12 cellular contexts compared by ENCODE assay signal in the genomic region with DNA sequence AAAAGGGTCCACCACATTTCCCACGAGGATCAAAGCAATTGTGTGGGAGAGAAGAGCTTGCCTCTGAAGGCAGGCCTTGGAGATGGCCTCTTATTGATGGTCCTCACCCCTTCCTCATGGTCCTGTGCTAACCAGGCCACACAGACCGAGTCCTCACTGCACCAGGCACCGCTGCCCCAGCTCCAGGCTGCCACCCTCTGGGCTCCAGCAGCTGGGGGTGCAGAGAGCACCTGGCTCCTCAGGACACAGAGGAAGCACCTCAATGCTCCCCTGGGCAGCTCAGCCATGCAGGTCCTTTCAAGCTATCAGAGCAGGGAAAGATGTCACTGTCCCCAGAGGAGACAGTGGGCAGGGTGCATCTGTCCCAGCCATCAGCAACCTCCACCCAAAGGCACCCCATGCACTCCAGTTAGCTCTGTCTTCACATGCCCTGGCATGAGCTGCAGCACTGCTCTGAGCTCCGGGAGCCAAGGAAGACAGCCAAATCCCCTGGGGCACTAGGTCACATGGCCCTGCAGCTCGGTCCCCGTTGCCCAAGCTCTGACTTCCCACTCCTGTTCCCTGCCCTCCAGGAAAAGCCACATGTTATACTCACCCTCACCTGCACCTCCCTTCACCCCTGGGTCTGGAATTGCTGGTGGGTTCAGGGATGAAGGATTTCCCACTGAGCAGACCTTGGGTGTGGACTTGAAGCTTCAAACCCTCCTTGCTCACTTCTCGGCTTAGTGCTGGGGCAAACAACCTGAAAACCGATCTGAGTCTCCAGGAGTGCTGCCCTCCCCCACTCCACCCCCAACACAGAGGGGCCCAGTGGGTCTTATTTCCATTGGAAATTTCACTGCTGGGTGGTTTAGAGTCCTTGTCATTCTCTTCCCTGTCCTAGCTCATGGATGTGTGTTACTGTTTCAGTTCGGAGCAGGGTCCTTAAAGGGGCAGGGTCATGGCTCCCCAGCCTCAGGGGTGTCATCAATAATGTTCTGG. TPM values are rescaled to one million over a fixed set of nuclear protein-coding genes. Genes with fewer than 3 reads are reported as not detected.
DNase-seq lines count a peak whose midpoint lies in the region; ATAC-seq and TF ChIP-seq lines count a peak whose summit lies in the region.
"Had no signal": no experiment of that assay in that cellular context is flagged by ENCODE, and none has a peak within 500 bp of the region (broad histone marks: within the 10 kb centered on the region; RNA-seq: fewer than 3 reads in every experiment).

No MANE protein-coding gene starts in this region.

- peaks cover 6% of the 10 kb centered on the region for H3K27me3 Mint-ChIP-seq in activated CD8-positive, alpha-beta T cell treated with anti-CD3 and anti-CD28 coated beads, Interleukin-2, amount 10 ng/mL, durations not matched to agents 7 days and 5 days (ENCODE audit: low read depth)
- H3K27me3 Mint-ChIP-seq in activated CD8-positive, alpha-beta T cell treated with anti-CD3 and anti-CD28 coated beads for 36 hours, result no peaks in the 10 kb centered on the region

- H3K27me3 ChIP-seq in right atrium auricular region (no peaks in the 10 kb centered on the region), thyroid gland (no peaks in the 10 kb centered on the region), A673 (replicated peaks; ENCODE audit: insufficient read depth, low read depth, low read length, poor library complexity) (no peaks in the 10 kb centered on the region)

- intact Hi-C loops in activated CD8-positive, alpha-beta T cell treated with anti-CD3 and anti-CD28 coated beads for 36 hours (cut with micrococcal nuclease), result no loop called here
- intact Hi-C loops in thyroid gland (cut with DNase I), result no loop called here
- intact Hi-C loops in A673 (cut with micrococcal nuclease; ENCODE audit: unreplicated experiment), result no loop called here

- H3K4me1 Mint-ChIP-seq in activated CD8-positive, alpha-beta T cell treated with anti-CD3 and anti-CD28 coated beads, Interleukin-2, amount 10 ng/mL, durations not matched to agents 7 days and 5 days (ENCODE audit: low read depth), result peaks cover 4% of the 10 kb centered on the region
- no peaks in the 10 kb centered on the region for H3K4me1 Mint-ChIP-seq in activated CD8-positive, alpha-beta T cell treated with anti-CD3 and anti-CD28 coated beads for 36 hours (ENCODE audit: low read depth)

- no peak for TF ChIP-seq CTCF in activated CD8-positive, alpha-beta T cell treated with anti-CD3 and anti-CD28 coated beads for 36 hours (IDR thresholded peaks at IDR 0.05)
- TF ChIP-seq CTCF in RWPE1 (conservative IDR thresholded peaks at IDR 0.05; ENCODE audit: low read depth) (no peak), right atrium auricular region (IDR thresholded peaks at IDR 0.05) (no peak), thyroid gland (IDR thresholded peaks at IDR 0.05) (no peak), A673 (conservative IDR thresholded peaks at IDR 0.05; ENCODE audit: low read depth, low read length) (no peak)

- no peak for ATAC-seq in activated CD8-positive, alpha-beta T cell treated with anti-CD3 and anti-CD28 coated beads, Interleukin-2, amount 10 ng/mL, durations not matched to agents 7 days and 5 days
- ATAC-seq in activated CD8-positive, alpha-beta T cell treated with anti-CD3 and anti-CD28 coated beads for 36 hours, result no peak
- no peak for ATAC-seq in GM21786 (IDR thresholded peaks at IDR 0.05; ENCODE audit: unreplicated experiment)
- ATAC-seq: K562 had no signal

- no peaks in the 10 kb centered on the region for H3K9me3 Mint-ChIP-seq in activated CD8-positive, alpha-beta T cell treated with anti-CD3 and anti-CD28 coated beads, Interleukin-2, amount 10 ng/mL, durations not matched to agents 7 days and 5 days (ENCODE audit: insufficient read depth)
- no peaks in the 10 kb centered on the region for H3K9me3 Mint-ChIP-seq in activated CD8-positive, alpha-beta T cell treated with anti-CD3 and anti-CD28 coated beads for 36 hours
- H3K9me3 Mint-ChIP-seq: activated naive CD8-positive, alpha-beta T cell treated with anti-CD3 and anti-CD28 coated beads, Interleukin-2, amount 10 ng/mL, durations not matched to agents 7 days and 5 days had no signal

- BruUV-seq in A673 (replicated peaks; lab: Mats Ljungman, UMichigan), result no TSS peak

- H3K4me1 ChIP-seq in right atrium auricular region (peaks cover 0 to 40% of the 10 kb centered on the region in 2 donors), thyroid gland (peaks cover 0 to 8% of the 10 kb centered on the region in 2 donors), A673 (ENCODE audit: insufficient read depth, low read length, poor library complexity, severe bottlenecking) (no peaks in the 10 kb centered on the region)

- WGBS in thyroid gland, 2 donors, result 49 to 55% methylated on average over 9 of the region's 9 CpGs

- no peak overlapping the region for H3K4me3 Mint-ChIP-seq in activated CD8-positive, alpha-beta T cell treated with anti-CD3 and anti-CD28 coated beads, Interleukin-2, amount 10 ng/mL, durations not matched to agents 7 days and 5 days
- H3K4me3 Mint-ChIP-seq in activated CD8-positive, alpha-beta T cell treated with anti-CD3 and anti-CD28 coated beads for 36 hours, result no peak overlapping the region
- H3K4me3 Mint-ChIP-seq: activated naive CD8-positive, alpha-beta T cell treated with anti-CD3 and anti-CD28 coated beads, Interleukin-2, amount 10 ng/mL, durations not matched to agents 7 days and 5 days had no signal

- CTCF ChIA-PET in activated CD8-positive, alpha-beta T cell treated with anti-CD3 and anti-CD28 coated beads, Interleukin-2, amount 10 ng/mL, durations not matched to agents 7 days and 5 days (lab: Charles Lee), result interaction anchor here (0.5 to 1.4 kb wide), 4 partner anchors 14 to 454 kb away, joined by 3 to 6 read pairs (median 3); no protein-coding TSS in a partner anchor
- CTCF ChIA-PET in activated CD8-positive, alpha-beta T cell treated with anti-CD3 and anti-CD28 coated beads for 36 hours (lab: Charles Lee), result interaction anchor here (1.0 to 1.1 kb wide), 2 partner anchors 32 to 172 kb away, joined by 3 to 4 read pairs; no protein-coding TSS in a partner anchor
- CTCF ChIA-PET in RWPE1 (lab: Yijun Ruan, JAX), result interaction anchor here (0.6 to 0.7 kb wide), 3 partner anchors 96 to 747 kb away, joined by 3 to 5 read pairs (median 3); no protein-coding TSS in a partner anchor
- CTCF ChIA-PET in A673 (lab: Charles Lee), result no interaction called here

- peak overlapping the region; percentile 66 for H3K27ac ChIP-seq in RWPE1
- H3K27ac ChIP-seq in right atrium auricular region, result no peak overlapping the region
- H3K27ac ChIP-seq in thyroid gland, result no peak overlapping the region
- H3K27ac ChIP-seq in A673 (ENCODE audit: low read depth, low read length, poor library complexity, severe bottlenecking), result no peak overlapping the region

- H3K9me3 ChIP-seq in right atrium auricular region, result no peaks in the 10 kb centered on the region
- H3K9me3 ChIP-seq in thyroid gland, result no peaks in the 10 kb centered on the region
- no peaks in the 10 kb centered on the region for H3K9me3 ChIP-seq in A673 (ENCODE audit: low read depth, low read length, poor library complexity, severe bottlenecking)

- no peaks in the 10 kb centered on the region for H3K36me3 Mint-ChIP-seq in activated CD8-positive, alpha-beta T cell treated with anti-CD3 and anti-CD28 coated beads, Interleukin-2, amount 10 ng/mL, durations not matched to agents 7 days and 5 days (ENCODE audit: low read depth)
- no peaks in the 10 kb centered on the region for H3K36me3 Mint-ChIP-seq in activated CD8-positive, alpha-beta T cell treated with anti-CD3 and anti-CD28 coated beads for 36 hours (ENCODE audit: low read depth)
- H3K36me3 Mint-ChIP-seq: activated naive CD8-positive, alpha-beta T cell treated with anti-CD3 and anti-CD28 coated beads, Interleukin-2, amount 10 ng/mL, durations not matched to agents 7 days and 5 days had no signal

- TF ChIP-seq POLR2A in thyroid gland (IDR thresholded peaks at IDR 0.05), result no peak

- H3K36me3 ChIP-seq in right atrium auricular region, result no peaks in the 10 kb centered on the region
- H3K36me3 ChIP-seq in thyroid gland, result no peaks in the 10 kb centered on the region
- H3K36me3 ChIP-seq in A673 (ENCODE audit: insufficient read depth, low read length, poor library complexity, severe bottlenecking), result no peaks in the 10 kb centered on the region

- POLR2A ChIA-PET in activated CD8-positive, alpha-beta T cell treated with anti-CD3 and anti-CD28 coated beads, Interleukin-2, amount 10 ng/mL, durations not matched to agents 7 days and 5 days (lab: Charles Lee), result no interaction called here
- POLR2A ChIA-PET in activated CD8-positive, alpha-beta T cell treated with anti-CD3 and anti-CD28 coated beads for 36 hours (lab: Charles Lee), result no interaction called here
- POLR2A ChIA-PET in RWPE1 (lab: Yijun Ruan, JAX; ENCODE audit: low non-redundant PET), result no interaction called here
- POLR2A ChIA-PET in A673 (lab: Charles Lee; ENCODE audit: low non-redundant PET), result no interaction called here

- H3K4me3 ChIP-seq in right atrium auricular region (no peak overlapping the region), thyroid gland (replicated peaks in 1 of 3) (no peak overlapping the region), A673 (ENCODE audit: low read depth, low read length, poor library complexity, severe bottlenecking) (no peak overlapping the region)
- H3K4me3 ChIP-seq: K562 had no signal

- peak; percentile 15 for DNase-seq in activated CD8-positive, alpha-beta T cell treated with anti-CD3 and anti-CD28 coated beads, Interleukin-2, amount 10 ng/mL, durations not matched to agents 7 days and 5 days
- no peak for DNase-seq in activated CD8-positive, alpha-beta T cell treated with anti-CD3 and anti-CD28 coated beads for 36 hours
- DNase-seq in RWPE1 (ENCODE audit: low spot score) (no peak), right atrium auricular region (ENCODE audit: low spot score) (peak; percentile 51), thyroid gland (peak; percentile 56 to 63), A673 (ENCODE audit: low spot score) (no peak), amniotic stem cell (lab: John Stamatoyannopoulos, UW) (no peak)
- DNase-seq: activated naive CD8-positive, alpha-beta T cell treated with anti-CD3 and anti-CD28 coated beads, Interleukin-2, amount 10 ng/mL, durations not matched to agents 7 days and 5 days; effector memory CD4-positive, alpha-beta T cell; OCI-M1 had no signal

- H3K27ac Mint-ChIP-seq in activated CD8-positive, alpha-beta T cell treated with anti-CD3 and anti-CD28 coated beads, Interleukin-2, amount 10 ng/mL, durations not matched to agents 7 days and 5 days, result no peak overlapping the region
- H3K27ac Mint-ChIP-seq in activated CD8-positive, alpha-beta T cell treated with anti-CD3 and anti-CD28 coated beads for 36 hours, result no peak overlapping the region
- H3K27ac Mint-ChIP-seq: activated naive CD8-positive, alpha-beta T cell treated with anti-CD3 and anti-CD28 coated beads, Interleukin-2, amount 10 ng/mL, durations not matched to agents 7 days and 5 days had no signal

RNA-seq across cellular contexts. Expression of gene ALS2CL, which starts 32.6 kb away (rescaled TPM):
- 1 to 10 TPM; 1.3 to 1.4 TPM for total RNA-seq in activated CD8-positive, alpha-beta T cell treated with anti-CD3 and anti-CD28 coated beads, Interleukin-2, amount 10 ng/mL, durations not matched to agents 7 days and 5 days
- total RNA-seq in activated CD8-positive, alpha-beta T cell treated with anti-CD3 and anti-CD28 coated beads for 36 hours, result 1 to 10 TPM; 1.7 to 2.0 TPM
- 10 to 100 TPM in 1 of 2 donors, 1 to 10 TPM in 1; 8.3 to 12.5 TPM for total RNA-seq in right atrium auricular region
- total RNA-seq in thyroid gland, result 10 to 100 TPM; 55.8 to 68.5 (median 63.7) TPM
- total RNA-seq in A673 (2021), result 0.20 and 0.24 TPM in 2 replicates

RNA-seq across cellular contexts. Expression of gene TMIE, which starts 40.4 kb away (rescaled TPM):
- total RNA-seq in activated CD8-positive, alpha-beta T cell treated with anti-CD3 and anti-CD28 coated beads, Interleukin-2, amount 10 ng/mL, durations not matched to agents 7 days and 5 days, result under 1 TPM in 1 of 2 experiments, not detected in 1; 0.34 TPM
- under 1 TPM; 0.81 to 0.90 TPM for total RNA-seq in activated CD8-positive, alpha-beta T cell treated with anti-CD3 and anti-CD28 coated beads for 36 hours
- total RNA-seq in right atrium auricular region (not detected), thyroid gland (1 to 10 TPM in 2 of 4 donors, under 1 TPM in 1, not detected in 1; 0.83 to 1.3 (median 1.1) TPM), A673 (2021) (0.17 TPM in 1 of 2 replicates, not detected in the other)
- total RNA-seq: K562 had no signal

RNA-seq across cellular contexts. Expression of gene FAM240A, which starts 48.5 kb away (rescaled TPM):
- not detected for total RNA-seq in activated CD8-positive, alpha-beta T cell treated with anti-CD3 and anti-CD28 coated beads, Interleukin-2, amount 10 ng/mL, durations not matched to agents 7 days and 5 days
- not detected for total RNA-seq in activated CD8-positive, alpha-beta T cell treated with anti-CD3 and anti-CD28 coated beads for 36 hours
- total RNA-seq in right atrium auricular region (not detected), thyroid gland (1 to 10 TPM in 1 of 4 donors, under 1 TPM in 1, not detected in 2; 0.22 to 1.1 TPM), A673 (2021) (not detected in 2 replicates)
- total RNA-seq: activated naive CD8-positive, alpha-beta T cell treated with anti-CD3 and anti-CD28 coated beads, Interleukin-2, amount 10 ng/mL, durations not matched to agents 7 days and 5 days; K562 had no signal

RNA-seq across cellular contexts. Expression of gene PRSS50, which starts 56.8 kb away (rescaled TPM):
- not detected for total RNA-seq in activated CD8-positive, alpha-beta T cell treated with anti-CD3 and anti-CD28 coated beads, Interleukin-2, amount 10 ng/mL, durations not matched to agents 7 days and 5 days
- not detected for total RNA-seq in activated CD8-positive, alpha-beta T cell treated with anti-CD3 and anti-CD28 coated beads for 36 hours
- total RNA-seq in right atrium auricular region (under 1 TPM in 1 of 2 donors, not detected in 1; 0.12 TPM), thyroid gland (1 to 10 TPM; 1.7 to 6.0 (median 3.6) TPM), A673 (2021) (not detected in 2 replicates)
- total RNA-seq: activated naive CD8-positive, alpha-beta T cell treated with anti-CD3 and anti-CD28 coated beads, Interleukin-2, amount 10 ng/mL, durations not matched to agents 7 days and 5 days; K562 had no signal

Comparison
In these comparisons a context has a peak if more than half of its experiments do, and no peak if none do; other contexts are left out.
1. DNase-seq: peak in activated CD8-positive, alpha-beta T cell treated with anti-CD3 and anti-CD28 coated beads, Interleukin-2, amount 10 ng/mL, durations not matched to agents 7 days and 5 days (single experiment), right atrium auricular region (single experiment) and thyroid gland (2 of 2); none in activated CD8-positive, alpha-beta T cell treated with anti-CD3 and anti-CD28 coated beads for 36 hours (single experiment), RWPE1 (single experiment), A673 (single experiment) and amniotic stem cell (single experiment).
2. RNA of gene ALS2CL, which starts 32.6 kb away (total RNA-seq): 55.8 to 68.5 TPM in thyroid gland; 8.3 to 12.5 TPM in right atrium auricular region, 1.7 to 2.0 TPM in activated CD8-positive, alpha-beta T cell treated with anti-CD3 and anti-CD28 coated beads for 36 hours, 1.3 to 1.4 TPM in activated CD8-positive, alpha-beta T cell treated with anti-CD3 and anti-CD28 coated beads, Interleukin-2, amount 10 ng/mL, durations not matched to agents 7 days and 5 days and 0.20 to 0.24 TPM in A673; every median in the first group is over 4 times any median in the second.